ENCODE assay signal across 1 cellular context in the genomic region with DNA sequence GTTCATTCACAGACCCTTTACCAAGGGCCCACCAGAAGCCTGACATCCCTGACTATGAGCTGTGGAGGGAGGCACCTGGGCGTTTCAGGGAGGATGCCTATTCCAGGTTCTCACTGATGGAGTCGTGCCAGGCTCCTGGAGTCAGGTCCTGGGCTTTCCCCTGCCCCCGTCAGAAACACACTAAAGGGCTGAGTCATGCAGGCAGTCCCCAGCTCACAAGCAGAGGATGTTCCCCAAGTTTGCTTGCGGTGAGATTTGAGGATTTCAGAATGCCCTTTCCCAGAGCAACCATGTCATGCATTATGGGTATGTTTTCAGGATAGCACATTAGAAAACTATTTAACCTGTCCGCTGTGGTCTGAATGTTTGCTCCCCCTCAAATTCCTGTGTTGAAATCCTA.
TF ChIP-seq lines count a peak whose summit lies in the region.

No MANE protein-coding gene starts in this region.

TF ChIP-seq in GM23338, 12 proteins besides CTCF, POLR2A, EP300 and RAD21 (continued from another document):
- TF ChIP-seq NANOG (IDR thresholded peaks at IDR 0.05; ENCODE audit: borderline replicate concordance) (no peak), EZH2 (IDR thresholded peaks at IDR 0.05; ENCODE audit: low read depth, unreplicated experiment) (no peak)
